ENCODE assay signal across 22 cellular contexts in genomic region chr13:92488249-92488845, GRCh38.
DNase-seq lines count a peak whose midpoint lies in the region; ATAC-seq, FAIRE-seq and TF ChIP-seq lines count a peak whose summit lies in the region.
"Had no signal": no experiment of that assay in that cellular context is flagged by ENCODE, and none has a peak within 500 bp of the region (broad histone marks: within the 10 kb centered on the region; RNA-seq: fewer than 3 reads in every experiment).

No MANE protein-coding gene starts in this region.

- no peaks in the 10 kb centered on the region for H3K9me1 ChIP-seq in K562 (ENCODE audit: control insufficient read depth, insufficient read depth, low read length)

- TF ChIP-seq POLR2A in K562 (conservative IDR thresholded peaks at IDR 0.05): no peak

- peak; percentile 4 for DNase-seq in Ammon's horn (ENCODE audit: low spot score)
- DNase-seq in SK-N-MC (ENCODE audit: low read depth, low spot score): peak; percentile 85
- DNase-seq in K562 (ENCODE audit: extremely low read depth in 1 of 4, low spot score in 3 of 4): no peak
- no peak for DNase-seq in smooth muscle cell (lab: John Stamatoyannopoulos, UW; ENCODE audit: unreplicated experiment)
- DNase-seq in caudate nucleus (lab: John Stamatoyannopoulos, UW): no peak
- no peak for DNase-seq in globus pallidus (ENCODE audit: low spot score)
- DNase-seq: BE2C; CD4-positive, alpha-beta T cell; CD8-positive, alpha-beta memory T cell; DMS 273 treated with DMSO at 0.1 percent for 48 hours; DMS79; EL; GDM1; GM23248; H7; HCEC 1CT had no signal

- H3K27ac ChIP-seq in SK-N-MC (peak overlapping the region; percentile 95), K562 (ENCODE audit: extremely low read depth, low read depth, low read length) (no peak overlapping the region), smooth muscle cell (ENCODE audit: low read depth) (no peak overlapping the region), caudate nucleus (ENCODE audit: low read depth, low read length) (no peak overlapping the region)
- H3K27ac ChIP-seq: BLaER1 treated with 17β-estradiol and CSF1 and Interleukin-3, amounts not matched to agents 10 nM and 100 nM; GM23248 had no signal

- H3K9ac ChIP-seq in SK-N-MC (ENCODE audit: insufficient read length) (peak overlapping the region; percentile 53), K562 (ENCODE audit: insufficient read depth in 1 of 2, low read depth in 2 of 2, low read length in 2 of 2) (no peak overlapping the region), smooth muscle cell (ENCODE audit: low read depth) (no peak overlapping the region)
- H3K9ac ChIP-seq: BLaER1 treated with 17β-estradiol and CSF1 and Interleukin-3, amounts not matched to agents 10 nM and 100 nM; GM23248 had no signal

- no peak for ATAC-seq in K562
- no peak for ATAC-seq in HG02763 (IDR thresholded peaks at IDR 0.05; ENCODE audit: unreplicated experiment)
- ATAC-seq: GM12878 had no signal

- H3K27me3 ChIP-seq in K562 (ENCODE audit: control insufficient read depth in 2 of 2, insufficient read depth in 2 of 2, low read length in 2 of 2) (no peaks in the 10 kb centered on the region), smooth muscle cell (ENCODE audit: low read depth) (no peaks in the 10 kb centered on the region)
- H3K27me3 ChIP-seq: BLaER1 treated with 17β-estradiol and CSF1 and Interleukin-3, amounts not matched to agents 10 nM and 100 nM had no signal

- 1% methylated on average over 7 of the region's 7 CpGs for WGBS in K562 (ENCODE audit: insufficient coverage, low coverage, missing lambda C conversion rate)
- WGBS in smooth muscle cell (ENCODE audit: low lambda C conversion rate): 85% methylated on average over 7 of the region's 7 CpGs

- BruUV-seq in K562 (replicated peaks; lab: Mats Ljungman, UMichigan): no TSS peak

- no peak overlapping the region for H3K4me2 ChIP-seq in K562 (ENCODE audit: insufficient read depth, low read length)
- H3K4me2 ChIP-seq in smooth muscle cell: no peak overlapping the region
- H3K4me2 ChIP-seq: BLaER1 treated with 17β-estradiol and CSF1 and Interleukin-3, amounts not matched to agents 10 nM and 100 nM had no signal

- FAIRE-seq in K562 (lab: Jason Lieb, UNC): no peak
- FAIRE-seq: D721Med, GM12878, GM19239, H1 had no signal

- H3K4me3 ChIP-seq in SK-N-MC (peak overlapping the region; percentile 72), K562 (no peak overlapping the region), smooth muscle cell (no peak overlapping the region)
- H3K4me3 ChIP-seq: BLaER1 treated with 17β-estradiol and CSF1 and Interleukin-3, amounts not matched to agents 10 nM and 100 nM; GM12878; GM23248 had no signal

- intact Hi-C loops in K562 (cut with micrococcal nuclease): no loop called here

- H3F3A ChIP-seq in smooth muscle cell (ENCODE audit: low read depth): no peaks in the 10 kb centered on the region

- no peak for TF ChIP-seq EP300 in K562 (IDR thresholded peaks at IDR 0.05; ENCODE audit: low read length)

- H4K20me1 ChIP-seq in K562 (replicated peaks; ENCODE audit: control insufficient read depth, insufficient read depth, low read length): no peaks in the 10 kb centered on the region
- H4K20me1 ChIP-seq in smooth muscle cell (ENCODE audit: low read depth): no peaks in the 10 kb centered on the region
- H4K20me1 ChIP-seq: BLaER1 treated with 17β-estradiol and CSF1 and Interleukin-3, amounts not matched to agents 10 nM and 100 nM had no signal

- no peaks in the 10 kb centered on the region for H3K36me3 ChIP-seq in SK-N-MC (ENCODE audit: insufficient read depth, low read length)
- no peaks in the 10 kb centered on the region for H3K36me3 ChIP-seq in K562 (ENCODE audit: control insufficient read depth, insufficient read depth, low read length)
- no peaks in the 10 kb centered on the region for H3K36me3 ChIP-seq in smooth muscle cell (ENCODE audit: low read depth)
- H3K36me3 ChIP-seq: BE2C; BLaER1 treated with 17β-estradiol and CSF1 and Interleukin-3, amounts not matched to agents 10 nM and 100 nM had no signal

- no peak for TF ChIP-seq CTCF in K562 (IDR thresholded peaks at IDR 0.05 in 2 of 3, conservative IDR thresholded peaks at IDR 0.05 in 1 of 3; ENCODE audit: insufficient read depth in 2 of 3, low read depth in 1 of 3, low read length in 3 of 3)
- TF ChIP-seq CTCF in smooth muscle cell (IDR thresholded peaks at IDR 0.05; ENCODE audit: borderline replicate concordance, insufficient read depth, poor library complexity, severe bottlenecking): no peak

- in situ Hi-C loops in K562 (cut with MboI): no loop called here

- H3K4me1 ChIP-seq in K562 (replicated peaks in 1 of 2; ENCODE audit: control insufficient read depth in 2 of 2, insufficient read depth in 2 of 2, low read length in 2 of 2) (no peaks in the 10 kb centered on the region), smooth muscle cell (ENCODE audit: low read depth) (no peaks in the 10 kb centered on the region)
- H3K4me1 ChIP-seq: BE2C; BLaER1 treated with 17β-estradiol and CSF1 and Interleukin-3, amounts not matched to agents 10 nM and 100 nM had no signal

- TF ChIP-seq RAD21 in K562 (CRISPR knock-in tag; conservative IDR thresholded peaks at IDR 0.05 in 1 of 2, IDR thresholded peaks at IDR 0.05 in 1 of 2): no peak

- CTCF ChIA-PET in K562 (lab: Yijun Ruan, JAX; ENCODE audit: low intra/inter-chr PET ratio): no interaction called here

- POLR2A ChIA-PET in K562 (lab: Yijun Ruan, JAX): interaction anchor here (0.6 kb wide), 1 partner anchor 122 kb away, joined by 3 read pairs; no protein-coding TSS in a partner anchor

- H3K9me3 ChIP-seq in SK-N-MC (ENCODE audit: low read depth, low read length) (no peaks in the 10 kb centered on the region), K562 (replicated peaks; ENCODE audit: control insufficient read depth, insufficient read depth, low read depth, low read length) (peaks cover 6% of the 10 kb centered on the region; the same call in 1 of the 2 replicates), smooth muscle cell (replicated peaks; ENCODE audit: low read depth) (no peaks in the 10 kb centered on the region)
- H3K9me3 ChIP-seq: BE2C; BLaER1 treated with 17β-estradiol and CSF1 and Interleukin-3, amounts not matched to agents 10 nM and 100 nM had no signal

- no peaks in the 10 kb centered on the region for H3K79me2 ChIP-seq in K562 (ENCODE audit: control insufficient read depth, insufficient read depth, low read length)
- no peaks in the 10 kb centered on the region for H3K79me2 ChIP-seq in smooth muscle cell (ENCODE audit: low read depth)

- H2AFZ ChIP-seq in K562 (ENCODE audit: low read depth, low read length) (no peak overlapping the region), smooth muscle cell (ENCODE audit: low read depth) (peak overlapping the region; percentile 19)
- H2AFZ ChIP-seq: GM23248 had no signal

TF ChIP-seq in K562, 482 proteins besides CTCF, POLR2A, EP300 and RAD21:
- 0 out of 4 replicates have a peak, but pooled peaks of 1 of the 2 experiments have one; percentile 36 for TF ChIP-seq MLX (CRISPR knock-in tag; conservative IDR thresholded peaks at IDR 0.05)
- no peak for TF ChIP-seq ZNF239 (CRISPR knock-in tag; IDR thresholded peaks at IDR 0.05)
- 0 out of 2 replicates have a peak, but pooled peaks have one; percentile 6 for TF ChIP-seq ZNF507 (tag; conservative IDR thresholded peaks at IDR 0.05)
- TF ChIP-seq HNRNPK (IDR thresholded peaks at IDR 0.05; ENCODE audit: low read depth, low read length, poor library complexity, severe bottlenecking): no peak
TF ChIP-seq in K562: peak in this region for 2.

Comparison
In these comparisons a context has a peak if more than half of its experiments do, and no peak if none do; other contexts are left out.
1. DNase-seq: peak in Ammon's horn (single experiment) and SK-N-MC (single experiment); none in K562 (0 of 4), smooth muscle cell (single experiment), caudate nucleus (0 of 61) and globus pallidus (single experiment).